Comparison of ENCODE assay signal across 8 cellular contexts in the genomic region with DNA sequence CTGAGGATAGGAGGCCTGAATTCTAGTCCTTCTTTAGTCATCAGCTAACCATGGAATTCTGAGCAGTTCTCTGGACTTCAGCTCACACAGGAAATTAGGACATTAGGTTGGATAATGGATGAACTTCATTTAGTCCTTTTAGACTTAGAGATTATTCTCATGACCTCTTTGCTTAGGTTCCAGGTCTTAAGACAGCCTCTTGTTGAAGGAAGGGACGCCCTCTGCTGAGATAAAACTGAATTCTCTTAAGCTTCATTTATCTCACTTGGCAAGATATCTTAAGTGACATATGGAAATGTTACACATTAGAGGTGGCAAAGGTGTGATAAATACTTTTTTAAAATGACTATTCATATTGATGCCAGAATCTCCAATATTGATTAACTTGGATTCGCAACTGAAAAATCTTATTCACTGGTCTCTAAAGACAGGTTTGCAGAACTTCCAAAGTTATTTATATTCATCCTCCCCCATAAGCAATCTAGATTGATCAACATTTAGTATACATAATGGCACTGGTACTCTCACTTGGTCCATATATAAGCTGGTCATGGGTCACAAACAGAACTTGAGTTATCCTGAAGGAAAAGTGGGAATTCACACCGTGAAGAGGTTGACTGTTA. TPM values are rescaled to one million over a fixed set of nuclear protein-coding genes. Genes with fewer than 3 reads are reported as not detected.
DNase-seq lines count a peak whose midpoint lies in the region; ATAC-seq and TF ChIP-seq lines count a peak whose summit lies in the region.

No MANE protein-coding gene starts in this region.

- H3K9ac ChIP-seq in SK-N-SH: no peak overlapping the region

- peak; percentile 53; the same call in 2 of the 3 replicates for TF ChIP-seq CTCF in GM12872 (IDR thresholded peaks at IDR 0.05; ENCODE audit: insufficient read depth, low read depth, low read length)
- TF ChIP-seq CTCF in SK-N-SH (IDR thresholded peaks at IDR 0.05): peak; percentile 72
- TF ChIP-seq CTCF in foreskin keratinocyte (conservative IDR thresholded peaks at IDR 0.05): peak; percentile 93
- peak; percentile 54 to 68 (median 65) for TF ChIP-seq CTCF in gastrocnemius medialis (IDR thresholded peaks at IDR 0.05 in 4 of 5, conservative IDR thresholded peaks at IDR 0.05 in 1 of 5)

- POLR2A ChIA-PET in SK-N-SH (lab: Yijun Ruan, JAX): no interaction called here

- H3K27ac ChIP-seq in SK-N-SH (ENCODE audit: low read depth in 2 of 2, low read length in 1 of 2) (no peak overlapping the region), foreskin keratinocyte (no peak overlapping the region), gastrocnemius medialis (peak overlapping the region in 3 of 4 donors; percentile 15 to 44 (median 33))

- H3K4me1 ChIP-seq in SK-N-SH (ENCODE audit: control insufficient read depth in 1 of 2, insufficient read depth in 2 of 2, low read depth in 1 of 2, low read length in 1 of 2): no peaks in the 10 kb centered on the region
- no peaks in the 10 kb centered on the region for H3K4me1 ChIP-seq in foreskin keratinocyte
- peaks cover 3 to 4% of the 10 kb centered on the region in 2 donors for H3K4me1 ChIP-seq in gastrocnemius medialis

- H3K27me3 ChIP-seq in SK-N-SH (ENCODE audit: insufficient read depth): no peaks in the 10 kb centered on the region
- no peaks in the 10 kb centered on the region for H3K27me3 ChIP-seq in foreskin keratinocyte
- H3K27me3 ChIP-seq in gastrocnemius medialis: no peaks in the 10 kb centered on the region

- H3F3A ChIP-seq in SK-N-SH (replicated peaks; ENCODE audit: insufficient read depth): no peaks in the 10 kb centered on the region

- H3K9me3 ChIP-seq in SK-N-SH: 0 out of 2 replicates have a peak, but pooled peaks cover 3% of the 10 kb centered on the region
- no peaks in the 10 kb centered on the region for H3K9me3 ChIP-seq in gastrocnemius medialis

- no peak for TF ChIP-seq EP300 in SK-N-SH (IDR thresholded peaks at IDR 0.05; ENCODE audit: borderline replicate concordance in 1 of 2, low read depth in 1 of 2, low read length in 1 of 2)

- no peaks in the 10 kb centered on the region for H3K9me2 ChIP-seq in SK-N-SH

- DNase-seq in HS-27A (ENCODE audit: low read depth) (peak; percentile 36), SK-N-SH (no peak), foreskin keratinocyte (peak; percentile 31 to 49), gastrocnemius medialis (no peak)

- no peaks in the 10 kb centered on the region for H3K79me2 ChIP-seq in SK-N-SH (ENCODE audit: insufficient read depth)

- H3K36me3 ChIP-seq in SK-N-SH (replicated peaks in 1 of 2; ENCODE audit: control insufficient read depth in 1 of 2, insufficient read depth in 2 of 2, low read length in 1 of 2) (no peaks in the 10 kb centered on the region), gastrocnemius medialis (no peaks in the 10 kb centered on the region)

- CTCF ChIA-PET in SK-N-SH (lab: Yijun Ruan, JAX): interaction anchor here (0.6 to 1.7 kb wide), 3 partner anchors 14 to 158 kb away, joined by 3 to 9 read pairs (median 8); no protein-coding TSS in a partner anchor

- TF ChIP-seq POLR2A in gastrocnemius medialis (IDR thresholded peaks at IDR 0.05): no peak

- no peaks in the 10 kb centered on the region for H4K20me1 ChIP-seq in SK-N-SH (ENCODE audit: insufficient read depth)

- 60% methylated on average over 3 of the region's 3 CpGs for WGBS in SK-N-SH (ENCODE audit: low lambda C conversion rate)

- ATAC-seq in foreskin keratinocyte: peak; percentile 24
- peak; percentile 85 to 93 for ATAC-seq in gastrocnemius medialis
- ATAC-seq in GM18870 (IDR thresholded peaks at IDR 0.05; ENCODE audit: unreplicated experiment): no peak
- ATAC-seq in HG02884 (IDR thresholded peaks at IDR 0.05; ENCODE audit: unreplicated experiment): no peak
- no peak for ATAC-seq in GM19463 (IDR thresholded peaks at IDR 0.05; ENCODE audit: unreplicated experiment)

- peak; percentile 68 for TF ChIP-seq RAD21 in SK-N-SH (IDR thresholded peaks at IDR 0.05; ENCODE audit: low read length)

- no peak overlapping the region for H2AFZ ChIP-seq in SK-N-SH (ENCODE audit: low read depth)

- intact Hi-C loops in gastrocnemius medialis (cut with DNase I; ENCODE audit: low total_unique reads): loop anchor here (1.0 to 10.0 kb wide), 2 partner anchors 158 to 379 kb away; no protein-coding TSS in a partner anchor

- no peak overlapping the region for H3K4me3 ChIP-seq in SK-N-SH (ENCODE audit: low read depth in 2 of 2, low read length in 1 of 2)
- no peak overlapping the region for H3K4me3 ChIP-seq in gastrocnemius medialis

- in situ Hi-C loops in gastrocnemius medialis (cut with MboI; ENCODE audit: low sequenced_read_pairs in 4 of 4): loop anchor here in 1 of 4 donors (5.0 kb wide), 1 partner anchor 157 kb away; no protein-coding TSS in a partner anchor

- H3K4me2 ChIP-seq in SK-N-SH: no peak overlapping the region

TF ChIP-seq in SK-N-SH, 30 proteins besides CTCF, POLR2A, EP300 and RAD21:
- TF ChIP-seq SMC3 (IDR thresholded peaks at IDR 0.05; ENCODE audit: low read depth, low read length) (peak; percentile 68), NRF1 (IDR thresholded peaks at IDR 0.05; ENCODE audit: low read depth, low read length) (no peak)

RNA-seq across cellular contexts. Expression of gene ZNF366, which starts 16.9 kb away (rescaled TPM):
- not detected in 2 replicates for polyA plus RNA-seq in SK-N-SH (2012; rRNA removed)
- not detected in 2 replicates for polyA plus RNA-seq in SK-N-SH (2012; cell fraction: cytosol; rRNA removed)
- not detected in 2 replicates for polyA plus RNA-seq in SK-N-SH (2012; cell fraction: nucleus; rRNA removed)
- not detected in 2 replicates for total RNA-seq in foreskin keratinocyte
- polyA plus RNA-seq in foreskin keratinocyte: not detected in 2 replicates
- total RNA-seq in gastrocnemius medialis: 1 to 10 TPM; 2.0 to 5.8 (median 3.0) TPM

Comparison
In these comparisons a context has a peak if more than half of its experiments do, and no peak if none do; other contexts are left out.
1. DNase-seq: peak in HS-27A (single experiment) and foreskin keratinocyte (2 of 2); none in SK-N-SH (single experiment) and gastrocnemius medialis (0 of 2).
2. H3K27ac ChIP-seq: peak in gastrocnemius medialis (3 of 4); none in SK-N-SH (0 of 2) and foreskin keratinocyte (single experiment).
3. ATAC-seq: peak in foreskin keratinocyte (single experiment) and gastrocnemius medialis (2 of 2); none in GM18870 (single experiment), HG02884 (single experiment) and GM19463 (single experiment).
4. Peak in every context shown above with its lines, with median percentiles within 50 percentile points of each other: CTCF ChIP-seq.